Comparison of ENCODE assay signal across 8 cellular contexts in the genomic region with DNA sequence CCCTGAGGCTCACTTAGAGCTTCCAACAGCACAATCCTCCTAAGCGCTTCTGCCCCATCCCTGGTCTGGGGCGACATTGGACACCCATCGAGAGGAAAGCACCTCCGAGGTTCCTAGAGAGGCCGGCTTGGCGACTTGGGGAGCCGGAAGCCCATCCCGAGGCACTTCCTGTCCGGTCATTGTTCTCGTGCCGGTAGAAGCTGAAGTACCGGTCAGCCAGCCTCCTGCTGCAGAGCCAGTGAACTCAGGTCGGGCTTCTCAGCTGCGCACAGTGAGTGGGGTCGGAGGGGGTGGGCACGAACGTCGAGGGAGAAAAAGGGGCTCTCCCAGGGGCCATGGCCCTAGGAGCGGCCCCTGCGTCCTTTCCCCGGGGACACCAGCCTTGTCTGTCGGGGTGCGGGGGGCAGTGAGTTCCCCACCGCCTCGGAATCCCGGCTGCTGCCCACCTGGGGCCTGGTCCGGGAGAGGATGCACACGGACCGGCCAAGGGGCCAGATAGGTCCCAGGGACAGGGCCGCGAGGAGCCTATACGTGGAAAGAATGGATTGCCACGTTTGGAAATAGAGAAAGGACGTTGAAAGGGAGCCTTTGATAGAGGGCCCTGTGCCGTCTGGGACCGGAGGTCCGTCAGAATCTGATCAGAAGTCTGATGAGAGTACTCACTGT. TPM values are rescaled to one million over a fixed set of nuclear protein-coding genes. Genes with fewer than 3 reads are reported as not detected.
DNase-seq lines count a peak whose midpoint lies in the region; ATAC-seq, FAIRE-seq and TF ChIP-seq lines count a peak whose summit lies in the region.

TSS of gene ZNF35 (plus strand) at position 169 of the 666 bp plus-strand sequence. CDS start 2,336 bp downstream, outside the sequence.

- H3K36me3 ChIP-seq in adrenal gland (replicated peaks in 1 of 2) (peaks cover 0 to 24% of the 10 kb centered on the region in 2 donors), heart left ventricle (peaks cover under 1 to 33% (median 31%) of the 10 kb centered on the region in 9 donors), uterus (no peaks in the 10 kb centered on the region)

- no peaks in the 10 kb centered on the region for H3K9me3 ChIP-seq in adrenal gland (replicated peaks in 1 of 3)
- peaks cover 0 to 37% (median 0%) of the 10 kb centered on the region in 12 donors for H3K9me3 ChIP-seq in heart left ventricle
- peaks cover 0 to under 1% of the 10 kb centered on the region in 2 donors for H3K9me3 ChIP-seq in uterus

- H3K4me3 ChIP-seq in adrenal gland (peak within 1 kb of the TSS; percentile 59 to 88 (median 74)), heart left ventricle (peak within 1 kb of the TSS; percentile 75 to 99 (median 88)), uterus (peak within 1 kb of the TSS; percentile 65 to 92)

- peaks cover 38% of the 10 kb centered on the region for H3K36me3 Mint-ChIP-seq in osteocyte (ENCODE audit: unreplicated experiment)

- ATAC-seq in GM21423 (IDR thresholded peaks at IDR 0.05; ENCODE audit: unreplicated experiment): peak; percentile 97
- ATAC-seq in heart left ventricle: peak; percentile 91 to 98 (median 98)

- TF ChIP-seq CTCF in adrenal gland (IDR thresholded peaks at IDR 0.05): no peak
- no peak for TF ChIP-seq CTCF in heart left ventricle (IDR thresholded peaks at IDR 0.05)
- no peak for TF ChIP-seq CTCF in osteocyte (IDR thresholded peaks at IDR 0.05)
- TF ChIP-seq CTCF in uterus (IDR thresholded peaks at IDR 0.05): no peak

- no peaks in the 10 kb centered on the region for H3K27me3 Mint-ChIP-seq in osteocyte (ENCODE audit: unreplicated experiment)

- DNase-seq in ELF-1 (ENCODE audit: low read depth, low spot score): peak; percentile 92
- DNase-seq in HTR-8/SVneo (ENCODE audit: insufficient read length, low spot score): peak; percentile 87
- DNase-seq in OCI-M1 (lab: John Stamatoyannopoulos, UW): peak; percentile 91
- peak; percentile 70 to 85 (median 77) for DNase-seq in adrenal gland
- peak; percentile 75 to 88 (median 85) for DNase-seq in heart left ventricle
- peak; percentile 89 for DNase-seq in osteocyte (ENCODE audit: extremely low spot score, unreplicated experiment)
- peak; percentile 63 to 72 for DNase-seq in uterus

- WGBS in adrenal gland, 4 donors: 0 to 2% (median 1%) methylated on average over 22 to 37 of the region's 37 CpGs
- 0 to 1% (median 0%) methylated on average over 25 to 37 of the region's 37 CpGs for WGBS in heart left ventricle, 4 donors

- H3K4me3 Mint-ChIP-seq in osteocyte (ENCODE audit: unreplicated experiment): peak within 1 kb of the TSS; percentile 93

- peak within 1 kb of the TSS in 3 of 5 donors; percentile 43 to 80 (median 49) for H3K27ac ChIP-seq in adrenal gland
- H3K27ac ChIP-seq in heart left ventricle: peak within 1 kb of the TSS in 11 of 12 donors; percentile 56 to 81 (median 76)
- peak within 1 kb of the TSS; percentile 51 to 64 for H3K27ac ChIP-seq in uterus

- H3K9me3 Mint-ChIP-seq in osteocyte (ENCODE audit: unreplicated experiment): peaks cover 5% of the 10 kb centered on the region

- peaks cover 20% of the 10 kb centered on the region for H3K4me1 Mint-ChIP-seq in osteocyte (ENCODE audit: unreplicated experiment)

- peak; percentile 67 for FAIRE-seq in HTR-8/SVneo (lab: Jason Lieb, UNC)

- peak within 1 kb of the TSS; percentile 83 for H3K27ac Mint-ChIP-seq in osteocyte (ENCODE audit: unreplicated experiment)

- no peaks in the 10 kb centered on the region for H3K27me3 ChIP-seq in adrenal gland
- no peaks in the 10 kb centered on the region for H3K27me3 ChIP-seq in heart left ventricle
- no peaks in the 10 kb centered on the region for H3K27me3 ChIP-seq in uterus

- TF ChIP-seq POLR2A in adrenal gland (IDR thresholded peaks at IDR 0.05): no peak
- TF ChIP-seq POLR2A in heart left ventricle (IDR thresholded peaks at IDR 0.05): peak in 1 of 2 donors; percentile 24
- no peak for TF ChIP-seq POLR2A in uterus (IDR thresholded peaks at IDR 0.05)

- H3K4me1 ChIP-seq in adrenal gland (replicated peaks in 1 of 2): peaks cover 0 to 16% of the 10 kb centered on the region in 2 donors
- H3K4me1 ChIP-seq in heart left ventricle: peaks cover 0 to 15% (median 10%) of the 10 kb centered on the region in 12 donors
- H3K4me1 ChIP-seq in uterus: no peaks in the 10 kb centered on the region

- intact Hi-C loops in adrenal gland (cut with DNase I) (no loop called here), heart left ventricle (cut with DNase I) (loop anchor here in 2 of 10 donors (2.0 to 10.0 kb wide), 2 partner anchors 22 to 314 kb away; partner anchors contain the start of gene TCAIM (in 1 of the 2)), uterus (cut with DNase I; ENCODE audit: low total_unique reads) (no loop called here)

RNA-seq across cellular contexts. Expression of gene ZNF35, which starts in this region (rescaled TPM):
- total RNA-seq in adrenal gland (10 to 100 TPM in 2 of 8 donors, 1 to 10 TPM in 6; 2.8 to 13.7 (median 6.2) TPM), heart left ventricle (10 to 100 TPM in 1 of 9 donors, 1 to 10 TPM in 8; 6.0 to 14.6 (median 6.5) TPM), osteocyte (13.7 and 13.9 TPM in 2 replicates), uterus (10 to 100 TPM in 3 of 4 donors, 1 to 10 TPM in 1; 8.2 to 28.3 (median 19.5) TPM)
- polyA plus RNA-seq in adrenal gland (1 to 10 TPM; 3.5 to 7.4 (median 4.5) TPM), heart left ventricle (1 to 10 TPM; 3.6 to 7.7 TPM)

Comparison
In these comparisons a context has a peak if more than half of its experiments do, and no peak if none do; other contexts are left out.
1. Peak in every context shown above with its lines: DNase-seq, ATAC-seq, H3K4me3 ChIP-seq and H3K27ac ChIP-seq.